ENCODE assay signal across 1 cellular context in the genomic region with DNA sequence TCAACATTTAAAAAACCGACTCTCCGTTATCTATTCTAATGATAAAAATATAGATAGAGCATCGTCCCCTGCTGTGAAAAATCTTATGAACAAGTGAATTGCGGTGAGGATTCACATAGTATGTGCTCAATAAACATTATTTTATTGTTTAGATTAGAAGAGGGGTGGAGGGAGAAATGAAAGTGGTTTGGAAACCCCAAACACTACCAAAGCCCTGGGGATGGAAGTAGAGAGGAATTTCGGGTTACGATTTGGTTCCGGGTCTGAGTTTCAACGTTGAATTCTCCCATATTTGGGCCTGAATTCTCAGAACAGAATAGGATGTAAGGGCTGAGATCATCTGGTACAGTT.
TF ChIP-seq lines count a peak whose summit lies in the region.

No MANE protein-coding gene starts in this region.

TF ChIP-seq in HCT116, 20 proteins besides CTCF, POLR2A, EP300 and RAD21 (continued from another document):
- no peak for TF ChIP-seq ZFX (IDR thresholded peaks at IDR 0.05)
- TF ChIP-seq, protein P1, sequence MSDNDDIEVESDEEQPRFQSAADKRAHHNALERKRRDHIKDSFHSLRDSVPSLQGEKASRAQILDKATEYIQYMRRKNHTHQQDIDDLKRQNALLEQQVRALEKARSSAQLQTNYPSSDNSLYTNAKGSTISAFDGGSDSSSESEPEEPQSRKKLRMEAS (IDR thresholded peaks at IDR 0.05): no peak
